10 cellular contexts compared by ENCODE assay signal in genomic region chr14:21225164-21225563, GRCh38. TPM values are rescaled to one million over a fixed set of nuclear protein-coding genes. Genes with fewer than 3 reads are reported as not detected.
DNase-seq lines count a peak whose midpoint lies in the region; ATAC-seq and TF ChIP-seq lines count a peak whose summit lies in the region.
"Not testable (repeated sequence)": the region's sequence is repeated elsewhere in the genome, so short reads cannot be mapped to it uniquely, and the experiment has no call there.
"Had no signal": no experiment of that assay in that cellular context is flagged by ENCODE, and none has a peak within 500 bp of the region (broad histone marks: within the 10 kb centered on the region; RNA-seq: fewer than 3 reads in every experiment).

No MANE protein-coding gene starts in this region.

- not testable (repeated sequence) for H3K9me3 Mint-ChIP-seq in CD4-positive, CD25-positive, alpha-beta regulatory T cell; activated CD8-positive, alpha-beta T cell treated with anti-CD3 and anti-CD28 coated beads for 36 hours; activated naive CD8-positive, alpha-beta T cell treated with anti-CD3 and anti-CD28 coated beads for 36 hours; naive thymus-derived CD8-positive, alpha-beta T cell; stimulated activated naive CD8-positive, alpha-beta T cell treated with anti-CD3 and anti-CD28 coated beads, Interleukin-15, Interleukin-2, amounts not matched to agents 100 ng/mL and 50 ng/mL, for 24 hours

- H3K4me3 ChIP-seq in CD4-positive, CD25-positive, alpha-beta regulatory T cell (ENCODE audit: low read depth, low read length); HEK293 (ENCODE audit: low read depth, low read length); cardiac muscle cell: not testable (repeated sequence)

- DNase-seq in CD4-positive, CD25-positive, alpha-beta regulatory T cell; activated CD8-positive, alpha-beta T cell treated with anti-CD3 and anti-CD28 coated beads for 36 hours; activated naive CD8-positive, alpha-beta T cell treated with anti-CD3 and anti-CD28 coated beads for 36 hours; cardiac muscle cell (ENCODE audit: low read depth in 1 of 2, low spot score in 1 of 2); naive thymus-derived CD8-positive, alpha-beta T cell: not testable (repeated sequence)

- peaks cover 67% of the 10 kb centered on the region for H3K4me1 ChIP-seq in CD4-positive, CD25-positive, alpha-beta regulatory T cell (ENCODE audit: control insufficient read depth, insufficient read depth, low read length, poor library complexity, severe bottlenecking)
- H3K4me1 ChIP-seq in HEK293 (ENCODE audit: control insufficient read depth, insufficient read depth, low read length); cardiac muscle cell (ENCODE audit: low read depth): not testable (repeated sequence)

- not testable (repeated sequence) for H3K27me3 ChIP-seq in CD4-positive, CD25-positive, alpha-beta regulatory T cell (ENCODE audit: control insufficient read depth, insufficient read depth, low read length); cardiac muscle cell

- H3K4me1 Mint-ChIP-seq in CD4-positive, CD25-positive, alpha-beta regulatory T cell: peaks cover 35 to 85% (median 58%) of the 10 kb centered on the region in 4 donors
- H3K4me1 Mint-ChIP-seq in activated CD8-positive, alpha-beta T cell treated with anti-CD3 and anti-CD28 coated beads for 36 hours (ENCODE audit: low read depth): peaks cover 68% of the 10 kb centered on the region
- H3K4me1 Mint-ChIP-seq in activated naive CD8-positive, alpha-beta T cell treated with anti-CD3 and anti-CD28 coated beads for 36 hours: peaks cover 56% of the 10 kb centered on the region
- peaks cover 33 to 76% (median 66%) of the 10 kb centered on the region in 4 donors for H3K4me1 Mint-ChIP-seq in naive thymus-derived CD8-positive, alpha-beta T cell
- H3K4me1 Mint-ChIP-seq in stimulated activated naive CD8-positive, alpha-beta T cell treated with anti-CD3 and anti-CD28 coated beads, Interleukin-15, Interleukin-2, amounts not matched to agents 100 ng/mL and 50 ng/mL, for 24 hours (ENCODE audit: low read depth): peaks cover 87% of the 10 kb centered on the region

- POLR2A ChIA-PET in HEK293 (lab: Yijun Ruan, JAX); activated CD8-positive, alpha-beta T cell treated with anti-CD3 and anti-CD28 coated beads for 36 hours (lab: Charles Lee); naive thymus-derived CD8-positive, alpha-beta T cell (lab: Charles Lee): not testable (repeated sequence)

- intact Hi-C loops in activated CD8-positive, alpha-beta T cell treated with anti-CD3 and anti-CD28 coated beads for 36 hours (cut with micrococcal nuclease): not testable (repeated sequence)

- H3K9me3 ChIP-seq in CD4-positive, CD25-positive, alpha-beta regulatory T cell (ENCODE audit: control insufficient read depth in 2 of 2, low read length in 2 of 2); HEK293 (ENCODE audit: control insufficient read depth, insufficient read depth, low read depth, low read length); cardiac muscle cell (ENCODE audit: low read depth): not testable (repeated sequence)

- not testable (repeated sequence) for H3K27ac ChIP-seq in CD4-positive, CD25-positive, alpha-beta regulatory T cell (ENCODE audit: insufficient read depth, low read length, poor library complexity, severe bottlenecking); HEK293 (ENCODE audit: extremely low read depth, low read depth, low read length)
- H3K27ac ChIP-seq in cardiac muscle cell: peak overlapping the region; percentile 54

- H3K27me3 Mint-ChIP-seq in CD4-positive, CD25-positive, alpha-beta regulatory T cell; activated CD8-positive, alpha-beta T cell treated with anti-CD3 and anti-CD28 coated beads for 36 hours; activated naive CD8-positive, alpha-beta T cell treated with anti-CD3 and anti-CD28 coated beads for 36 hours; naive thymus-derived CD8-positive, alpha-beta T cell; stimulated activated naive CD8-positive, alpha-beta T cell treated with anti-CD3 and anti-CD28 coated beads, Interleukin-15, Interleukin-2, amounts not matched to agents 100 ng/mL and 50 ng/mL, for 24 hours: not testable (repeated sequence)

- H3K36me3 ChIP-seq in CD4-positive, CD25-positive, alpha-beta regulatory T cell (ENCODE audit: control insufficient read depth, insufficient read depth, low read length): peaks cover 84% of the 10 kb centered on the region
- peaks cover 94 to 99% of the 10 kb centered on the region in 2 experiments for H3K36me3 ChIP-seq in HEK293 (ENCODE audit: control insufficient read depth in 2 of 2, insufficient read depth in 1 of 2, low read length in 2 of 2)
- H3K36me3 ChIP-seq in cardiac muscle cell: peaks cover 78% of the 10 kb centered on the region

- peak overlapping the region in 2 of 3 donors; percentile 34 to 59 for H3K27ac Mint-ChIP-seq in CD4-positive, CD25-positive, alpha-beta regulatory T cell
- peak overlapping the region; percentile 32 for H3K27ac Mint-ChIP-seq in activated CD8-positive, alpha-beta T cell treated with anti-CD3 and anti-CD28 coated beads for 36 hours
- H3K27ac Mint-ChIP-seq in activated naive CD8-positive, alpha-beta T cell treated with anti-CD3 and anti-CD28 coated beads for 36 hours: peak overlapping the region; percentile 48
- peak overlapping the region in 6 of 10 donors; percentile 48 to 86 (median 58) for H3K27ac Mint-ChIP-seq in naive thymus-derived CD8-positive, alpha-beta T cell
- H3K27ac Mint-ChIP-seq in stimulated activated naive CD8-positive, alpha-beta T cell treated with anti-CD3 and anti-CD28 coated beads, Interleukin-15, Interleukin-2, amounts not matched to agents 100 ng/mL and 50 ng/mL, for 24 hours: peak overlapping the region; percentile 15

- ATAC-seq in CD4-positive, CD25-positive, alpha-beta regulatory T cell (ENCODE audit: low read depth in 2 of 2); activated CD8-positive, alpha-beta T cell treated with anti-CD3 and anti-CD28 coated beads for 36 hours; naive thymus-derived CD8-positive, alpha-beta T cell: not testable (repeated sequence)

- H3K36me3 Mint-ChIP-seq in CD4-positive, CD25-positive, alpha-beta regulatory T cell: peaks cover 44% of the 10 kb centered on the region
- peaks cover 81% of the 10 kb centered on the region for H3K36me3 Mint-ChIP-seq in activated CD8-positive, alpha-beta T cell treated with anti-CD3 and anti-CD28 coated beads for 36 hours (ENCODE audit: low read depth)
- H3K36me3 Mint-ChIP-seq in activated naive CD8-positive, alpha-beta T cell treated with anti-CD3 and anti-CD28 coated beads for 36 hours: peaks cover 65% of the 10 kb centered on the region
- H3K36me3 Mint-ChIP-seq in naive thymus-derived CD8-positive, alpha-beta T cell: peaks cover 12 to 98% (median 31%) of the 10 kb centered on the region in 3 donors
- H3K36me3 Mint-ChIP-seq in stimulated activated naive CD8-positive, alpha-beta T cell treated with anti-CD3 and anti-CD28 coated beads, Interleukin-15, Interleukin-2, amounts not matched to agents 100 ng/mL and 50 ng/mL, for 24 hours (ENCODE audit: low read depth): peaks cover 81% of the 10 kb centered on the region

- not testable (repeated sequence) for TF ChIP-seq CTCF in HEK293 (tag by site-specific recombination; IDR thresholded peaks at IDR 0.05); activated CD8-positive, alpha-beta T cell treated with anti-CD3 and anti-CD28 coated beads for 36 hours (IDR thresholded peaks at IDR 0.05); cardiac muscle cell (IDR thresholded peaks at IDR 0.05; ENCODE audit: low read depth, low read length)

- CTCF ChIA-PET in HEK293 (lab: Yijun Ruan, JAX); activated CD8-positive, alpha-beta T cell treated with anti-CD3 and anti-CD28 coated beads for 36 hours (lab: Charles Lee): not testable (repeated sequence)

- H3K4me3 Mint-ChIP-seq in CD4-positive, CD25-positive, alpha-beta regulatory T cell; activated CD8-positive, alpha-beta T cell treated with anti-CD3 and anti-CD28 coated beads for 36 hours; activated naive CD8-positive, alpha-beta T cell treated with anti-CD3 and anti-CD28 coated beads for 36 hours; naive thymus-derived CD8-positive, alpha-beta T cell; stimulated activated naive CD8-positive, alpha-beta T cell treated with anti-CD3 and anti-CD28 coated beads, Interleukin-15, Interleukin-2, amounts not matched to agents 100 ng/mL and 50 ng/mL, for 24 hours: not testable (repeated sequence)

TF ChIP-seq in HEK293, 187 proteins besides CTCF, POLR2A, EP300 and RAD21:
- 0 out of 2 replicates have a peak, but pooled peaks have one; percentile 56 for TF ChIP-seq ZNF121 (tag by site-specific recombination; IDR thresholded peaks at IDR 0.05)

RNA-seq across cellular contexts. Expression of gene HNRNPC, which starts 44.1 kb away (rescaled TPM):
- 582 TPM for total RNA-seq in CD4-positive, CD25-positive, alpha-beta regulatory T cell
- polyA plus RNA-seq in CD4-positive, CD25-positive, alpha-beta regulatory T cell: 100 to 1,000 TPM; 752 to 840 (median 794) TPM
- total RNA-seq in activated CD8-positive, alpha-beta T cell treated with anti-CD3 and anti-CD28 coated beads for 36 hours: 1,000 to 10,000 TPM; 1,078 to 1,115 TPM
- total RNA-seq in activated naive CD8-positive, alpha-beta T cell treated with anti-CD3 and anti-CD28 coated beads for 36 hours: 1,000 to 10,000 TPM; 1,256 to 1,302 TPM
- total RNA-seq in cardiac muscle cell: 564 and 928 TPM in 2 replicates
- polyA plus RNA-seq in cardiac muscle cell: 650 and 986 TPM in 2 replicates
- 100 to 1,000 TPM; 569 to 584 TPM for total RNA-seq in naive thymus-derived CD8-positive, alpha-beta T cell
- 100 to 1,000 TPM; 795 to 893 (median 875) TPM for polyA plus RNA-seq in naive thymus-derived CD8-positive, alpha-beta T cell

RNA-seq across cellular contexts. Expression of gene RPGRIP1, which starts 54.7 kb away (rescaled TPM):
- not detected for total RNA-seq in CD4-positive, CD25-positive, alpha-beta regulatory T cell
- polyA plus RNA-seq in CD4-positive, CD25-positive, alpha-beta regulatory T cell: under 1 TPM in 1 of 4 donors, not detected in 3; 0.10 TPM
- total RNA-seq in activated CD8-positive, alpha-beta T cell treated with anti-CD3 and anti-CD28 coated beads for 36 hours: not detected
- under 1 TPM; 0.08 to 0.22 TPM for total RNA-seq in activated naive CD8-positive, alpha-beta T cell treated with anti-CD3 and anti-CD28 coated beads for 36 hours
- total RNA-seq in cardiac muscle cell: 0.14 TPM in 1 of 2 replicates, not detected in the other
- polyA plus RNA-seq in cardiac muscle cell: 0.31 TPM in 1 of 2 replicates, not detected in the other
- total RNA-seq in naive thymus-derived CD8-positive, alpha-beta T cell: not detected
- under 1 TPM in 1 of 3 donors, not detected in 2; 0.09 TPM for polyA plus RNA-seq in naive thymus-derived CD8-positive, alpha-beta T cell
- total RNA-seq: Calu3; CD8-positive, alpha-beta T cell had no signal
- polyA plus RNA-seq: BJ had no signal
